Comparison of ENCODE assay signal across 12 cellular contexts in genomic region chr9:68933434-68934318, GRCh38.
DNase-seq lines count a peak whose midpoint lies in the region; ATAC-seq and TF ChIP-seq lines count a peak whose summit lies in the region.
"Had no signal": no experiment of that assay in that cellular context is flagged by ENCODE, and none has a peak within 500 bp of the region (broad histone marks: within the 10 kb centered on the region; RNA-seq: fewer than 3 reads in every experiment).

No MANE protein-coding gene starts in this region.

- no peak overlapping the region for H3K4me3 ChIP-seq in left ventricle myocardium inferior
- H3K4me3 ChIP-seq: SJCRH30 had no signal

- no peaks in the 10 kb centered on the region for H3K9me3 Mint-ChIP-seq in stimulated activated naive B cell treated with anti-CD40 and anti-IgM and Interleukin-4, amounts not matched to agents 10 μg/mL and 1 μg/mL and 100 μg/mL, for 72 hours

- H3K27me3 Mint-ChIP-seq in stimulated activated naive B cell treated with anti-CD40 and anti-IgM and Interleukin-4, amounts not matched to agents 10 μg/mL and 1 μg/mL and 100 μg/mL, for 72 hours, result no peaks in the 10 kb centered on the region

- ATAC-seq in left ventricle myocardium superior (no peak), HG02623 (IDR thresholded peaks at IDR 0.05; ENCODE audit: unreplicated experiment) (peak; percentile 92), HG03442 (IDR thresholded peaks at IDR 0.05; ENCODE audit: unreplicated experiment) (peak; percentile 95)
- ATAC-seq in stimulated activated naive B cell treated with anti-CD40 and anti-IgM and Interleukin-4, amounts not matched to agents 10 μg/mL and 1 μg/mL and 100 μg/mL, for 72 hours (replicated peaks), result peak; percentile 81 to 83

- H3K9me3 ChIP-seq in left ventricle myocardium inferior (replicated peaks), result no peaks in the 10 kb centered on the region
- H3K9me3 ChIP-seq: neutrophil, SJCRH30 had no signal

- H3K4me1 Mint-ChIP-seq in stimulated activated naive B cell treated with anti-CD40 and anti-IgM and Interleukin-4, amounts not matched to agents 10 μg/mL and 1 μg/mL and 100 μg/mL, for 72 hours, result peaks cover 26 to 39% of the 10 kb centered on the region in 2 donors

- peaks cover 51 to 70% of the 10 kb centered on the region in 2 donors for H3K36me3 Mint-ChIP-seq in stimulated activated naive B cell treated with anti-CD40 and anti-IgM and Interleukin-4, amounts not matched to agents 10 μg/mL and 1 μg/mL and 100 μg/mL, for 72 hours

- no peaks in the 10 kb centered on the region for H3K27me3 ChIP-seq in left ventricle myocardium inferior (ENCODE audit: low read depth)
- H3K27me3 ChIP-seq: neutrophil, SJCRH30 had no signal

- H3K4me1 ChIP-seq in left ventricle myocardium inferior, result no peaks in the 10 kb centered on the region
- H3K4me1 ChIP-seq: SJCRH30 had no signal

- H3K36me3 ChIP-seq in left ventricle myocardium inferior, result no peaks in the 10 kb centered on the region
- H3K36me3 ChIP-seq: SJCRH30 had no signal

- intact Hi-C loops in left ventricle myocardium inferior (cut with micrococcal nuclease) (no loop called here), left ventricle myocardium superior (cut with micrococcal nuclease) (loop anchor here (10.0 kb wide), 1 partner anchor 59 kb away; no protein-coding TSS in a partner anchor)

- TF ChIP-seq CTCF in left ventricle myocardium inferior (IDR thresholded peaks at IDR 0.05; ENCODE audit: borderline replicate concordance), result no peak

- H3K4me3 Mint-ChIP-seq in stimulated activated naive B cell treated with anti-CD40 and anti-IgM and Interleukin-4, amounts not matched to agents 10 μg/mL and 1 μg/mL and 100 μg/mL, for 72 hours, result peak overlapping the region; percentile 18 to 67

- H3K27ac Mint-ChIP-seq in stimulated activated naive B cell treated with anti-CD40 and anti-IgM and Interleukin-4, amounts not matched to agents 10 μg/mL and 1 μg/mL and 100 μg/mL, for 72 hours, result peak overlapping the region; percentile 75

- H3K27ac ChIP-seq in left ventricle myocardium inferior (replicated peaks), result peak overlapping the region; percentile 31
- H3K27ac ChIP-seq: neutrophil, SJCRH30 had no signal

- DNase-seq in left ventricle myocardium inferior, result no peak
- DNase-seq in left ventricle myocardium superior, result no peak
- no peak for DNase-seq in stimulated activated naive B cell treated with anti-CD40 and anti-IgM and Interleukin-4, amounts not matched to agents 10 μg/mL and 1 μg/mL and 100 μg/mL, for 72 hours
- no peak for DNase-seq in ecto neural progenitor cell (ENCODE audit: low spot score)
- DNase-seq in SKM-1 treated with dmso at 0.1 percent for 144 hours (lab: John Stamatoyannopoulos, UW; ENCODE audit: unreplicated experiment), result no peak
- no peak for DNase-seq in globus pallidus (ENCODE audit: low spot score)
- DNase-seq: activated CD4-positive, alpha-beta T cell treated with anti-CD3 and anti-CD28 coated beads, Interleukin-2, amount 50 U/mL, for 48 hours; NCI-H2029 treated with DMSO at 0.1 percent for 48 hours; SJCRH30 had no signal
